8 cellular contexts compared by ENCODE assay signal in genomic region chr1:228734881-228735801, GRCh38. TPM values are rescaled to one million over a fixed set of nuclear protein-coding genes. Genes with fewer than 3 reads are reported as not detected.
A peak's percentile ranks its signal among the peaks of the same experiment; 100 is the strongest.
DNase-seq lines count a peak whose midpoint lies in the region; ATAC-seq and TF ChIP-seq lines count a peak whose summit lies in the region.

TSS of gene RHOU (plus strand) at chr1:228735479. CDS start at chr1:228735743, 264 bp downstream.

- intact Hi-C loops in heart right ventricle (cut with DNase I), result loop anchor here (1.0 to 10.0 kb wide), 14 partner anchors 52 to 494 kb away; no protein-coding TSS in a partner anchor

- peaks cover 25% of the 10 kb centered on the region for H3K4me1 ChIP-seq in adipocyte (ENCODE audit: control insufficient read depth, insufficient read depth, low read length)
- H3K4me1 ChIP-seq in heart right ventricle, result peaks cover 0 to 45% (median 14%) of the 10 kb centered on the region in 9 donors
- H3K4me1 ChIP-seq in trophoblast cell (ENCODE audit: control insufficient read depth in 1 of 2, insufficient read depth in 2 of 2, low read length in 2 of 2), result peaks cover 9 to 11% of the 10 kb centered on the region in 2 experiments
- peaks cover 0 to 48% (median 11%) of the 10 kb centered on the region in 4 donors for H3K4me1 ChIP-seq in tibial nerve

- H3K9me3 ChIP-seq in adipocyte (ENCODE audit: control insufficient read depth, low read length) (no peaks in the 10 kb centered on the region), heart right ventricle (no peaks in the 10 kb centered on the region), trophoblast cell (ENCODE audit: insufficient read depth, low read depth, low read length) (peaks cover 2% of the 10 kb centered on the region), tibial nerve (no peaks in the 10 kb centered on the region)

- TF ChIP-seq CTCF in heart right ventricle (IDR thresholded peaks at IDR 0.05) (peak; percentile 59 to 98 (median 86)), tibial nerve (IDR thresholded peaks at IDR 0.05) (peak; percentile 88 to 99 (median 98))

- TF ChIP-seq EP300 in tibial nerve (IDR thresholded peaks at IDR 0.05), result peak in 1 of 2 donors; percentile 86

- TF ChIP-seq POLR2A in tibial nerve (IDR thresholded peaks at IDR 0.05), result peak; percentile 59 to 73

- no peak within 1 kb of the TSS for H3K23ac ChIP-seq in trophoblast cell (ENCODE audit: low read length)

- H3K4me2 ChIP-seq in trophoblast cell (ENCODE audit: low read length), result peak within 1 kb of the TSS; percentile 88

- H3K27ac ChIP-seq in heart right ventricle (peak within 1 kb of the TSS; percentile 22 to 97 (median 90)), trophoblast cell (ENCODE audit: low read depth, low read length) (peak within 1 kb of the TSS; percentile 87), tibial nerve (peak within 1 kb of the TSS; percentile 74 to 97 (median 92))

- peak within 1 kb of the TSS; percentile 63 for H3K4me3 ChIP-seq in Jurkat, Clone E6-1 (ENCODE audit: low read length)
- H3K4me3 ChIP-seq in adipocyte (ENCODE audit: low read length), result peak within 1 kb of the TSS; percentile 88
- H3K4me3 ChIP-seq in heart right ventricle, result peak within 1 kb of the TSS; percentile 62 to 91 (median 88)
- H3K4me3 ChIP-seq in trophoblast cell (ENCODE audit: low read depth, low read length), result peak within 1 kb of the TSS; percentile 98
- peak within 1 kb of the TSS; percentile 79 to 95 (median 85) for H3K4me3 ChIP-seq in tibial nerve

- H3K27me3 ChIP-seq in adipocyte (replicated peaks; ENCODE audit: control insufficient read depth, insufficient read depth, low read length), result peaks cover 12% of the 10 kb centered on the region
- peaks cover 0 to 12% (median 0%) of the 10 kb centered on the region in 7 donors for H3K27me3 ChIP-seq in heart right ventricle
- no peaks in the 10 kb centered on the region for H3K27me3 ChIP-seq in trophoblast cell (ENCODE audit: insufficient read depth, low read length)
- H3K27me3 ChIP-seq in tibial nerve, result no peaks in the 10 kb centered on the region

- 1% methylated on average over 83 to 106 of the region's 107 CpGs for WGBS in heart right ventricle, 2 donors
- no CpG with 5 or more reads among the region's 107 CpGs for WGBS in trophoblast cell (ENCODE audit: extremely low coverage, insufficient coverage, insufficient read length)
- WGBS in tibial nerve, 2 donors, result 1% methylated on average over 24 to 34 of the region's 107 CpGs

- peak within 1 kb of the TSS; percentile 85 for H2AK5ac ChIP-seq in trophoblast cell (ENCODE audit: low read length)

- H3K14ac ChIP-seq in trophoblast cell (ENCODE audit: low read length), result peak within 1 kb of the TSS; percentile 100

- peak within 1 kb of the TSS; percentile 100 for H2BK12ac ChIP-seq in trophoblast cell (ENCODE audit: low read length)

- H3K9ac ChIP-seq in adipocyte (ENCODE audit: low read length) (peak within 1 kb of the TSS; percentile 87), trophoblast cell (ENCODE audit: low read length) (peak within 1 kb of the TSS; percentile 99)

- peaks cover 32% of the 10 kb centered on the region for H3K79me1 ChIP-seq in trophoblast cell (ENCODE audit: low read length)

- H4K12ac ChIP-seq in trophoblast cell (ENCODE audit: low read depth, low read length), result peak within 1 kb of the TSS; percentile 98

- H3K36me3 ChIP-seq in adipocyte (ENCODE audit: control insufficient read depth, insufficient read depth, low read length, severe bottlenecking) (no peaks in the 10 kb centered on the region), heart right ventricle (peaks cover 0 to 27% (median 0%) of the 10 kb centered on the region in 9 donors), trophoblast cell (ENCODE audit: control insufficient read depth in 1 of 2, insufficient read depth in 2 of 2, low read length in 2 of 2) (peaks cover 17% of the 10 kb centered on the region in 2 experiments), tibial nerve (peaks cover 0 to 7% (median 0%) of the 10 kb centered on the region in 3 donors)

- H4K91ac ChIP-seq in trophoblast cell (ENCODE audit: low read depth, low read length), result peak within 1 kb of the TSS; percentile 99

- ATAC-seq in heart right ventricle, result peak; percentile 86 to 96 (median 91)

- peak within 1 kb of the TSS; percentile 100 for H3K18ac ChIP-seq in trophoblast cell (ENCODE audit: low read length)

- H2BK120ac ChIP-seq in trophoblast cell (ENCODE audit: insufficient read depth, low read length, poor library complexity), result peak within 1 kb of the TSS; percentile 100

- peak within 1 kb of the TSS; percentile 96 for H2AFZ ChIP-seq in trophoblast cell (ENCODE audit: insufficient read depth, low read length, poor library complexity)

- peak within 1 kb of the TSS; percentile 100 for H2BK5ac ChIP-seq in trophoblast cell (ENCODE audit: low read depth, low read length, poor library complexity)

- peak within 1 kb of the TSS; percentile 100 for H3K4ac ChIP-seq in trophoblast cell (ENCODE audit: low read depth, low read length)

- H3K79me2 ChIP-seq in trophoblast cell (ENCODE audit: control insufficient read depth, insufficient read depth, low read length, poor library complexity), result peaks cover 34% of the 10 kb centered on the region

- H4K8ac ChIP-seq in trophoblast cell (ENCODE audit: low read depth, low read length), result peak within 1 kb of the TSS; percentile 99

- peak; percentile 41 to 84 (median 82) for DNase-seq in NCI-H1417 (lab: John Stamatoyannopoulos, UW)
- no peak for DNase-seq in NCI-H1417 treated with DMSO at 0.1 percent for 48 hours (lab: John Stamatoyannopoulos, UW)
- DNase-seq in Jurkat, Clone E6-1 (ENCODE audit: low read depth, low spot score), result peak; percentile 45
- peak; percentile 68 for DNase-seq in SKM-1 (lab: John Stamatoyannopoulos, UW; ENCODE audit: unreplicated experiment)
- DNase-seq in adipocyte (ENCODE audit: low read depth), result peak; percentile 81
- DNase-seq in heart right ventricle, result peak; percentile 70 to 83
- DNase-seq in trophoblast cell, result peak; percentile 58 to 85
- DNase-seq in tibial nerve (ENCODE audit: low spot score in 2 of 2), result peak; percentile 55 to 59

RNA-seq across cellular contexts. Expression of gene RHOU, which starts in this region (rescaled TPM):
- 11.7 TPM for polyA plus RNA-seq in Jurkat, Clone E6-1 (2012; ENCODE audit: insufficient read depth, insufficient read length)
- 10 to 100 TPM in 1 of 10 donors, 1 to 10 TPM in 8, under 1 TPM in 1; 1.00 to 10.8 (median 3.2) TPM for total RNA-seq in heart right ventricle
- 1 to 10 TPM; 3.2 to 4.3 TPM for polyA plus RNA-seq in heart right ventricle
- 150 and 156 TPM in 2 replicates for polyA plus RNA-seq in trophoblast cell (2013)
- 10 to 100 TPM; 16.5 to 24.5 (median 17.8) TPM for total RNA-seq in tibial nerve
